In genomic region chr5:154157483-154158378, GRCh38 we compare ENCODE assay signal across 11 cellular contexts. TPM values are rescaled to one million over a fixed set of nuclear protein-coding genes. Genes with fewer than 3 reads are reported as not detected.
DNase-seq lines count a peak whose midpoint lies in the region; ATAC-seq and TF ChIP-seq lines count a peak whose summit lies in the region.
"Had no signal": no experiment of that assay in that cellular context is flagged by ENCODE, and none has a peak within 500 bp of the region (broad histone marks: within the 10 kb centered on the region; RNA-seq: fewer than 3 reads in every experiment).

No MANE protein-coding gene starts in this region.

- CTCF ChIA-PET in WTC11 (lab: Charles Lee) = interaction anchor here (0.5 to 2.4 kb wide), 67 partner anchors 9 to 366 kb away, joined by 3 to 48 read pairs (median 5); partner anchors contain the start of genes FAM114A2, GALNT10, HAND1 and MFAP3

- H3K9me3 ChIP-seq in ascending aorta = no peaks in the 10 kb centered on the region

- H3K27me3 ChIP-seq in ascending aorta = no peaks in the 10 kb centered on the region

- no peaks in the 10 kb centered on the region for H3K4me1 ChIP-seq in ascending aorta

- no peak overlapping the region for H3K4me3 Mint-ChIP-seq in WTC11

- 0 out of 2 replicates have a peak, but pooled peaks cover 3% of the 10 kb centered on the region for H3K9me3 Mint-ChIP-seq in WTC11

- in situ Hi-C loops in GM13977 (cut with MboI; ENCODE audit: low pct_unique_long_range_greater_than_20kb, low sequenced_read_pairs, unreplicated experiment) (no loop called here), GM13976 (cut with MboI; ENCODE audit: low sequenced_read_pairs, unreplicated experiment) (no loop called here)

- no peaks in the 10 kb centered on the region for H3K36me3 Mint-ChIP-seq in WTC11

- no peak overlapping the region for H3K27ac Mint-ChIP-seq in WTC11

- peaks cover 2% of the 10 kb centered on the region for H3K4me1 Mint-ChIP-seq in WTC11

- ATAC-seq in WTC11 = peak; percentile 85
- ATAC-seq in left cardiac atrium = peak; percentile 34 to 59

- H3K36me3 ChIP-seq in ascending aorta = no peaks in the 10 kb centered on the region

- H3K4me3 ChIP-seq in ascending aorta = no peak overlapping the region

- no peak overlapping the region for H3K27ac ChIP-seq in ascending aorta

- DNase-seq in AG09319 (ENCODE audit: extremely low read depth, low read depth) (no peak), GM13977 (ENCODE audit: low spot score) (no peak), WTC11 (ENCODE audit: low spot score) (peak; percentile 72), left cardiac atrium (no peak), GM13976 (ENCODE audit: low spot score) (no peak), NCI-H2029 treated with DMSO at 0.1 percent for 48 hours (lab: John Stamatoyannopoulos, UW) (no peak), DMS153 treated with DMSO at 0.1 percent for 48 hours (lab: John Stamatoyannopoulos, UW; ENCODE audit: unreplicated experiment) (no peak), ascending aorta (ENCODE audit: low spot score in 2 of 2) (no peak)
- DNase-seq: hypothalamus, NCI-H2081 treated with DMSO at 0.1 percent for 48 hours, posterior cingulate gyrus had no signal

- POLR2A ChIA-PET in WTC11 (lab: Charles Lee) = interaction anchor here (1.0 kb wide), 1 partner anchor 49 kb away, joined by 3 read pairs; no protein-coding TSS in a partner anchor

- intact Hi-C loops in left cardiac atrium (cut with DNase I) = no loop called here
- intact Hi-C loops in ascending aorta (cut with DNase I) = no loop called here

- no peaks in the 10 kb centered on the region for H3K27me3 Mint-ChIP-seq in WTC11 (ENCODE audit: low read depth)

- TF ChIP-seq CTCF in AG09319 (IDR thresholded peaks at IDR 0.05; ENCODE audit: low read depth, low read length) (peak; percentile 24), GM13977 (IDR thresholded peaks at IDR 0.05; ENCODE audit: extremely low read depth, insufficient read depth, missing control alignments) (peak; percentile 40), WTC11 (IDR thresholded peaks at IDR 0.05) (peak; percentile 96), GM13976 (IDR thresholded peaks at IDR 0.05; ENCODE audit: borderline replicate concordance, control extremely low read depth, extremely low read depth, insufficient read depth, missing control alignments) (no peak), ascending aorta (IDR thresholded peaks at IDR 0.05) (no peak)

TF ChIP-seq in WTC11, 78 proteins besides CTCF, POLR2A, EP300 and RAD21:
- no peak for TF ChIP-seq ZNF532 (CRISPR knock-in tag; IDR thresholded peaks at IDR 0.05; ENCODE audit: borderline replicate concordance)
- TF ChIP-seq ZNF423 (CRISPR knock-in tag; IDR thresholded peaks at IDR 0.05) = peak; percentile 64; the same call in 1 of the 2 replicates

RNA-seq across cellular contexts. Expression of gene GALNT10, which starts 32.8 kb away (rescaled TPM):
- total RNA-seq in WTC11 (2021) = 15.9 to 22.9 TPM (median 17.5 TPM) in 3 replicates
- 10 to 100 TPM; 19.0 to 19.1 TPM for total RNA-seq in left cardiac atrium
- total RNA-seq in ascending aorta = 52.3 TPM

Comparison
In these comparisons a context has a peak if more than half of its experiments do, and no peak if none do; other contexts are left out.
1. CTCF ChIP-seq: peak in AG09319 (single experiment), GM13977 (single experiment) and WTC11 (single experiment); none in GM13976 (single experiment) and ascending aorta (0 of 3).